1 cellular context compared by ENCODE assay signal in the genomic region with DNA sequence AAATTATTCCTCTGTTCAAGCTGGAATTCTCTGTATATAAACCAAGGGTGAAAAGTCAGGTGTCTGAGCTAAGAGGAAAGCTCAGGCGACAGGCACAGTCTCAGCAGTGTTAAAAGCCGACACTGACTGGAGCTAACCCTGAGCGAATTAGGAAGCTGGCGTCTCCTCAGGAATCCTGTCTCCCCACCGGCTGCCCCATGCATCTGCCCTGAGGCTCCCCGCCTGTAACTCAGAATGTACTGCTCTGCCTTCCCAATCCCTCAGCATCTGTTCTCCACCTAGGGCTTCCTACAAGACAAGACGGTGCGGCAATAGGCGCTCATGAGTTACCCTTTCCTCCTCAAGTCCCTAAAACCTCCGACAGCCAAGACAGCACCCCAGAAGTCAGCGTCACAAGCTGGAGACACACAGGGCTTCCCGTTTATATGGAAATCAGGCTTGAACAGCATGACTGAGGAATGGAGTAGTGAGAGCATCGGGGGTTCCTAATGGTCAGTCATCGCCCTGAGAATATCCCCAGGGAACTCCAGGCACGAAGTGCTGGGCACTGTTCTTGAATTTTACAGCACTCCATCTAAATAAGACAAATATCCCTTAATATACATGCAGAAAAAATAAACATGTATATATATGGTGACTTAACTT.
TF ChIP-seq lines count a peak whose summit lies in the region.

No MANE protein-coding gene starts in this region.

TF ChIP-seq in WTC11, 78 proteins besides CTCF, POLR2A, EP300 and RAD21 (continued from another document):
- TF ChIP-seq, protein P1, sequence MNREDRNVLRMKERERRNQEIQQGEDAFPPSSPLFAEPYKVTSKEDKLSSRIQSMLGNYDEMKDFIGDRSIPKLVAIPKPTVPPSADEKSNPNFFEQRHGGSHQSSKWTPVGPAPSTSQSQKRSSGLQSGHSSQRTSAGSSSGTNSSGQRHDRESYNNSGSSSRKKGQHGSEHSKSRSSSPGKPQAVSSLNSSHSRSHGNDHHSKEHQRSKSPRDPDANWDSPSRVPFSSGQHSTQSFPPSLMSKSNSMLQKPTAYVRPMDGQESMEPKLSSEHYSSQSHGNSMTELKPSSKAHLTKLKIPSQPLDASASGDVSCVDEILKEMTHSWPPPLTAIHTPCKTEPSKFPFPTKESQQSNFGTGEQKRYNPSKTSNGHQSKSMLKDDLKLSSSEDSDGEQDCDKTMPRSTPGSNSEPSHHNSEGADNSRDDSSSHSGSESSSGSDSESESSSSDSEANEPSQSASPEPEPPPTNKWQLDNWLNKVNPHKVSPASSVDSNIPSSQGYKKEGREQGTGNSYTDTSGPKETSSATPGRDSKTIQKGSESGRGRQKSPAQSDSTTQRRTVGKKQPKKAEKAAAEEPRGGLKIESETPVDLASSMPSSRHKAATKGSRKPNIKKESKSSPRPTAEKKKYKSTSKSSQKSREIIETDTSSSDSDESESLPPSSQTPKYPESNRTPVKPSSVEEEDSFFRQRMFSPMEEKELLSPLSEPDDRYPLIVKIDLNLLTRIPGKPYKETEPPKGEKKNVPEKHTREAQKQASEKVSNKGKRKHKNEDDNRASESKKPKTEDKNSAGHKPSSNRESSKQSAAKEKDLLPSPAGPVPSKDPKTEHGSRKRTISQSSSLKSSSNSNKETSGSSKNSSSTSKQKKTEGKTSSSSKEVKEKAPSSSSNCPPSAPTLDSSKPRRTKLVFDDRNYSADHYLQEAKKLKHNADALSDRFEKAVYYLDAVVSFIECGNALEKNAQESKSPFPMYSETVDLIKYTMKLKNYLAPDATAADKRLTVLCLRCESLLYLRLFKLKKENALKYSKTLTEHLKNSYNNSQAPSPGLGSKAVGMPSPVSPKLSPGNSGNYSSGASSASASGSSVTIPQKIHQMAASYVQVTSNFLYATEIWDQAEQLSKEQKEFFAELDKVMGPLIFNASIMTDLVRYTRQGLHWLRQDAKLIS (CRISPR knock-in tag; IDR thresholded peaks at IDR 0.05; ENCODE audit: borderline replicate concordance), result no peak
- TF ChIP-seq, protein P2, sequence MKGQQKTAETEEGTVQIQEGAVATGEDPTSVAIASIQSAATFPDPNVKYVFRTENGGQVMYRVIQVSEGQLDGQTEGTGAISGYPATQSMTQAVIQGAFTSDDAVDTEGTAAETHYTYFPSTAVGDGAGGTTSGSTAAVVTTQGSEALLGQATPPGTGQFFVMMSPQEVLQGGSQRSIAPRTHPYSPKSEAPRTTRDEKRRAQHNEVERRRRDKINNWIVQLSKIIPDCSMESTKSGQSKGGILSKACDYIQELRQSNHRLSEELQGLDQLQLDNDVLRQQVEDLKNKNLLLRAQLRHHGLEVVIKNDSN (CRISPR knock-in tag; IDR thresholded peaks at IDR 0.05), result no peak
- TF ChIP-seq JUN (CRISPR knock-in tag; IDR thresholded peaks at IDR 0.05) (no peak), SP1 (CRISPR knock-in tag; conservative IDR thresholded peaks at IDR 0.05) (no peak), ZNF416 (CRISPR knock-in tag; IDR thresholded peaks at IDR 0.05) (no peak), ZNF232 (CRISPR knock-in tag; IDR thresholded peaks at IDR 0.05) (no peak), RELA (CRISPR knock-in tag; IDR thresholded peaks at IDR 0.05; ENCODE audit: borderline replicate concordance) (no peak), E2F1 (CRISPR knock-in tag; IDR thresholded peaks at IDR 0.05) (no peak)
